Comparison of ENCODE assay signal across 1 cellular context in genomic region chr2:218568190-218569037, GRCh38.
TF ChIP-seq lines count a peak whose summit lies in the region.

TSS of gene CNOT9 (plus strand) at chr2:218568839. CDS start at chr2:218568955, 116 bp downstream.
TSS of gene USP37 (minus strand) at chr2:218568351. CDS start at chr2:218558653, 9,698 bp downstream.

TF ChIP-seq in HepG2, 621 proteins besides CTCF, POLR2A, EP300 and RAD21 (continued from another document and continues in another):
- peak; percentile 98 for TF ChIP-seq ZFX (CRISPR knock-in tag; IDR thresholded peaks at IDR 0.05; ENCODE audit: low read depth)
- no peak for TF ChIP-seq RORA (CRISPR knock-in tag; IDR thresholded peaks at IDR 0.05)
- TF ChIP-seq SMAD9 (CRISPR knock-in tag; IDR thresholded peaks at IDR 0.05): peak; percentile 95
- TF ChIP-seq ATF3 (CRISPR knock-in tag; IDR thresholded peaks at IDR 0.05): no peak
- no peak; the same call in 1 of the 2 replicates for TF ChIP-seq SUZ12 (IDR thresholded peaks at IDR 0.05; ENCODE audit: low read depth, low read length)
- TF ChIP-seq HMG20B (CRISPR knock-in tag; conservative IDR thresholded peaks at IDR 0.05): peak; percentile 9; the same call in 1 of the 2 replicates
- TF ChIP-seq ZMAT5 (CRISPR knock-in tag; IDR thresholded peaks at IDR 0.05; ENCODE audit: borderline replicate concordance, low read depth): no peak
- TF ChIP-seq ZNF564 (CRISPR knock-in tag; IDR thresholded peaks at IDR 0.05): peak; percentile 97; the same call in 1 of the 2 replicates
- peak; percentile 82 for TF ChIP-seq HNRNPLL (IDR thresholded peaks at IDR 0.05; ENCODE audit: low read depth, low read length, poor library complexity, severe bottlenecking)
- peak; percentile 43 for TF ChIP-seq MLX (CRISPR knock-in tag; IDR thresholded peaks at IDR 0.05)
- TF ChIP-seq RNF2 (conservative IDR thresholded peaks at IDR 0.05; ENCODE audit: low read depth): peak; percentile 99
- TF ChIP-seq AKAP8 (CRISPR knock-in tag; IDR thresholded peaks at IDR 0.05): peak; percentile 65; the same call in 1 of the 2 replicates
- TF ChIP-seq ZNF33B (CRISPR knock-in tag; IDR thresholded peaks at IDR 0.05): peak; percentile 98
- peak; percentile 93 for TF ChIP-seq NKX3-1 (CRISPR knock-in tag; IDR thresholded peaks at IDR 0.05)
- TF ChIP-seq ZNF12 (CRISPR knock-in tag; IDR thresholded peaks at IDR 0.05): no peak; the same call in 1 of the 2 replicates
- TF ChIP-seq ZNF678 (CRISPR knock-in tag; IDR thresholded peaks at IDR 0.05): no peak; the same call in 1 of the 2 replicates
- peak; percentile 97; the same call in 1 of the 2 replicates for TF ChIP-seq ZXDC (CRISPR knock-in tag; IDR thresholded peaks at IDR 0.05)
- TF ChIP-seq TOE1 (CRISPR knock-in tag; IDR thresholded peaks at IDR 0.05): peak; percentile 83; the same call in 1 of the 2 replicates
- peak; percentile 99 for TF ChIP-seq ZMAT3 (CRISPR knock-in tag; conservative IDR thresholded peaks at IDR 0.05)
- no peak; the same call in 1 of the 2 replicates for TF ChIP-seq MZF1 (CRISPR knock-in tag; IDR thresholded peaks at IDR 0.05; ENCODE audit: borderline replicate concordance)
- TF ChIP-seq SOX6 (IDR thresholded peaks at IDR 0.05): no peak
- TF ChIP-seq SOX6 (CRISPR knock-in tag; IDR thresholded peaks at IDR 0.05): peak; percentile 84
- TF ChIP-seq ZNF256 (CRISPR knock-in tag; conservative IDR thresholded peaks at IDR 0.05): peak; percentile 87
- peak; percentile 57; the same call in 1 of the 2 replicates for TF ChIP-seq FLYWCH1 (CRISPR knock-in tag; IDR thresholded peaks at IDR 0.05)
- TF ChIP-seq GATAD1 (CRISPR knock-in tag; IDR thresholded peaks at IDR 0.05): peak; percentile 80
- peak; percentile 95 for TF ChIP-seq ZFP37 (CRISPR knock-in tag; IDR thresholded peaks at IDR 0.05; ENCODE audit: borderline replicate concordance)
- TF ChIP-seq KLF9 (CRISPR knock-in tag; IDR thresholded peaks at IDR 0.05; ENCODE audit: low read depth): peak; percentile 95; the same call in 1 of the 2 replicates
- TF ChIP-seq GABPB1 (CRISPR knock-in tag; IDR thresholded peaks at IDR 0.05): peak; percentile 93
- 0 out of 2 replicates have a peak, but pooled peaks have one; percentile 6 for TF ChIP-seq HHEX (CRISPR knock-in tag; IDR thresholded peaks at IDR 0.05)
- TF ChIP-seq RFXAP (CRISPR knock-in tag; IDR thresholded peaks at IDR 0.05; ENCODE audit: borderline replicate concordance): peak; percentile 92
- TF ChIP-seq ZFP41 (CRISPR knock-in tag; IDR thresholded peaks at IDR 0.05; ENCODE audit: borderline replicate concordance): peak; percentile 88; the same call in 1 of the 2 replicates
- TF ChIP-seq NFE2L2 (IDR thresholded peaks at IDR 0.05; ENCODE audit: low read length): no peak
- no peak for TF ChIP-seq ZNF644 (CRISPR knock-in tag; IDR thresholded peaks at IDR 0.05; ENCODE audit: low read depth)
- peak; percentile 94; the same call in 1 of the 2 replicates for TF ChIP-seq PHF21A (CRISPR knock-in tag; IDR thresholded peaks at IDR 0.05)
- no peak for TF ChIP-seq MAFF (IDR thresholded peaks at IDR 0.05; ENCODE audit: low read depth, low read length)
- peak; percentile 46; the same call in 1 of the 2 replicates for TF ChIP-seq RBAK (CRISPR knock-in tag; IDR thresholded peaks at IDR 0.05)
- peak; percentile 100 for TF ChIP-seq ZFP36L1 (CRISPR knock-in tag; IDR thresholded peaks at IDR 0.05)
- peak; percentile 93 for TF ChIP-seq SRY (CRISPR knock-in tag; IDR thresholded peaks at IDR 0.05)
- peak; percentile 74; the same call in 1 of the 2 replicates for TF ChIP-seq ZNF75D (CRISPR knock-in tag; IDR thresholded peaks at IDR 0.05; ENCODE audit: borderline replicate concordance)
- no peak; the same call in 1 of the 2 replicates for TF ChIP-seq SSRP1 (CRISPR knock-in tag; IDR thresholded peaks at IDR 0.05)
- peak; percentile 92 for TF ChIP-seq ZNF30 (CRISPR knock-in tag; IDR thresholded peaks at IDR 0.05)
- TF ChIP-seq ZNF251 (CRISPR knock-in tag; IDR thresholded peaks at IDR 0.05): 0 out of 2 replicates have a peak, but pooled peaks have one; percentile 66
- TF ChIP-seq SOX13 (IDR thresholded peaks at IDR 0.05): 0 out of 2 replicates have a peak, but pooled peaks have one; percentile 44
- TF ChIP-seq SOX13 (CRISPR knock-in tag; conservative IDR thresholded peaks at IDR 0.05 in 1 of 2, IDR thresholded peaks at IDR 0.05 in 1 of 2): 0 out of 4 replicates have a peak, but pooled peaks of 1 of the 2 experiments have one; percentile 0
- TF ChIP-seq TBX2 (CRISPR knock-in tag; IDR thresholded peaks at IDR 0.05; ENCODE audit: borderline replicate concordance): peak; percentile 96
- no peak; the same call in 1 of the 2 replicates for TF ChIP-seq ZNF280D (CRISPR knock-in tag; IDR thresholded peaks at IDR 0.05)
- peak; percentile 27; the same call in 1 of the 2 replicates for TF ChIP-seq ZNF720 (CRISPR knock-in tag; IDR thresholded peaks at IDR 0.05)
- TF ChIP-seq SKIL (CRISPR knock-in tag; IDR thresholded peaks at IDR 0.05; ENCODE audit: borderline replicate concordance): peak; percentile 85
- peak; percentile 30 for TF ChIP-seq ZNF800 (CRISPR knock-in tag; IDR thresholded peaks at IDR 0.05)
- peak; percentile 88 for TF ChIP-seq PRDM10 (CRISPR knock-in tag; IDR thresholded peaks at IDR 0.05; ENCODE audit: low read depth)
- peak; percentile 98 for TF ChIP-seq CREB3 (CRISPR knock-in tag; IDR thresholded peaks at IDR 0.05)
- TF ChIP-seq ZFP62 (CRISPR knock-in tag; IDR thresholded peaks at IDR 0.05): no peak
- peak; percentile 100 for TF ChIP-seq ZNF607 (CRISPR knock-in tag; IDR thresholded peaks at IDR 0.05; ENCODE audit: borderline replicate concordance)
- TF ChIP-seq ATF7-NPFF (CRISPR knock-in tag; IDR thresholded peaks at IDR 0.05; ENCODE audit: low read depth): peak; percentile 97
- TF ChIP-seq HOXA7 (CRISPR knock-in tag; IDR thresholded peaks at IDR 0.05): peak; percentile 45; the same call in 1 of the 2 replicates
- TF ChIP-seq ZSCAN21 (CRISPR knock-in tag; IDR thresholded peaks at IDR 0.05; ENCODE audit: borderline replicate concordance): peak; percentile 97
